Comparison of ENCODE assay signal across 28 cellular contexts in genomic region chr7:121163699-121164098, GRCh38.
DNase-seq lines count a peak whose midpoint lies in the region; ATAC-seq and TF ChIP-seq lines count a peak whose summit lies in the region.
"Had no signal": no experiment of that assay in that cellular context is flagged by ENCODE, and none has a peak within 500 bp of the region (broad histone marks: within the 10 kb centered on the region; RNA-seq: fewer than 3 reads in every experiment).

No MANE protein-coding gene starts in this region.

- H3K4me1 Mint-ChIP-seq in memory B cell (peaks cover 33% of the 10 kb centered on the region), natural killer cell (no peaks in the 10 kb centered on the region)
- H3K4me1 Mint-ChIP-seq: immature natural killer cell had no signal

- H3K27ac Mint-ChIP-seq in memory B cell (peak overlapping the region; percentile 28), natural killer cell (no peak overlapping the region)
- H3K27ac Mint-ChIP-seq: activated naive CD4-positive, alpha-beta T cell treated with anti-CD3 and anti-CD28 coated beads for 36 hours; GM23338; immature natural killer cell had no signal

- H3K4me3 Mint-ChIP-seq in memory B cell, result no peak overlapping the region
- H3K4me3 Mint-ChIP-seq in natural killer cell, result no peak overlapping the region
- H3K4me3 Mint-ChIP-seq: activated naive CD4-positive, alpha-beta T cell treated with anti-CD3 and anti-CD28 coated beads for 36 hours; GM23338; immature natural killer cell had no signal

- H3K9me3 Mint-ChIP-seq in memory B cell, result no peaks in the 10 kb centered on the region
- H3K9me3 Mint-ChIP-seq in natural killer cell, result no peaks in the 10 kb centered on the region
- H3K9me3 Mint-ChIP-seq: activated naive CD4-positive, alpha-beta T cell treated with anti-CD3 and anti-CD28 coated beads for 36 hours; GM23338; immature natural killer cell had no signal

- no peaks in the 10 kb centered on the region for H3K4me1 ChIP-seq in DND-41 (ENCODE audit: insufficient read depth, low read length)
- H3K4me1 ChIP-seq: colonic mucosa had no signal

- H3K27me3 Mint-ChIP-seq in memory B cell, result no peaks in the 10 kb centered on the region
- peaks cover 11 to 14% of the 10 kb centered on the region in 2 donors for H3K27me3 Mint-ChIP-seq in natural killer cell (ENCODE audit: low read depth in 2 of 2)

- no peak overlapping the region for H3K4me3 ChIP-seq in DND-41 (ENCODE audit: low read depth in 1 of 2, low read length in 2 of 2)
- H3K4me3 ChIP-seq: colonic mucosa, gastrocnemius medialis, GM23338, hepatocyte, SK-N-MC, smooth muscle cell had no signal

- no peak for TF ChIP-seq CTCF in DND-41 (IDR thresholded peaks at IDR 0.05; ENCODE audit: borderline replicate concordance, extremely low read depth, low read length, poor library complexity, severe bottlenecking)
- no peak for TF ChIP-seq CTCF in natural killer cell (IDR thresholded peaks at IDR 0.05)

- DNase-seq in DND-41 (no peak), HS-27A (ENCODE audit: low read depth) (peak; percentile 1), RKO (ENCODE audit: low spot score) (peak; percentile 21), memory B cell (ENCODE audit: low spot score in 2 of 2) (no peak), NCI-H1417 (lab: John Stamatoyannopoulos, UW) (no peak), NCI-H82 treated with DMSO at 0.1 percent for 48 hours (lab: John Stamatoyannopoulos, UW; ENCODE audit: unreplicated experiment) (no peak), natural killer cell (no peak)
- DNase-seq: activated CD4-positive, alpha-beta T cell treated with anti-CD3 and anti-CD28 coated beads, Interleukin-2, amount 50 U/mL, for 1 hour; activated naive CD4-positive, alpha-beta T cell treated with anti-CD3 and anti-CD28 coated beads for 36 hours; brain microvascular endothelial cell; Calu3; colonic mucosa; effector memory CD4-positive, alpha-beta T cell; gastrocnemius medialis; immature natural killer cell; NCI-H1092 treated with DMSO at 0.1 percent for 48 hours; NCI-H2081 treated with DMSO at 0.1 percent for 48 hours; NCI-H446; retina; substantia nigra; T-helper 2 cell had no signal

- H3K36me3 ChIP-seq in DND-41 (ENCODE audit: insufficient read depth, low read length), result no peaks in the 10 kb centered on the region
- H3K36me3 ChIP-seq: brain microvascular endothelial cell, colonic mucosa, gastrocnemius medialis had no signal

- no peak for ATAC-seq in DND-41 (ENCODE audit: insufficient read depth, low read depth)
- no peak for ATAC-seq in memory B cell (ENCODE audit: low read depth)
- ATAC-seq in natural killer cell, result no peak
- ATAC-seq: gastrocnemius medialis, GM23338 had no signal

- no peaks in the 10 kb centered on the region for H3K27me3 ChIP-seq in DND-41 (ENCODE audit: insufficient read depth, low read length, poor library complexity)
- H3K27me3 ChIP-seq: brain microvascular endothelial cell, colonic mucosa, gastrocnemius medialis, hepatocyte had no signal

- H3K4me2 ChIP-seq in DND-41 (ENCODE audit: insufficient read depth, low read length), result no peak overlapping the region
- H3K4me2 ChIP-seq: GM23338, hepatocyte, KMS-11, smooth muscle cell had no signal

- no peak overlapping the region for H3K27ac ChIP-seq in DND-41 (ENCODE audit: low read length)
- H3K27ac ChIP-seq: brain microvascular endothelial cell, C4-2B, colonic mucosa, hepatocyte, KMS-11, RWPE1, SK-N-MC had no signal

- H3K9ac ChIP-seq in DND-41 (ENCODE audit: low read depth, low read length), result no peak overlapping the region
- H3K9ac ChIP-seq: KMS-11 had no signal

- 0 out of 2 replicates have a peak overlapping the region, but pooled peaks have one; percentile 29 for H2AFZ ChIP-seq in DND-41 (ENCODE audit: low read depth, low read length)
- H2AFZ ChIP-seq: hepatocyte had no signal

- H3K9me3 ChIP-seq in DND-41 (ENCODE audit: insufficient read depth, low read length, severe bottlenecking), result no peaks in the 10 kb centered on the region
- H3K9me3 ChIP-seq: colonic mucosa, gastrocnemius medialis had no signal

- H3K36me3 Mint-ChIP-seq in memory B cell, result peaks cover 18% of the 10 kb centered on the region
- no peaks in the 10 kb centered on the region for H3K36me3 Mint-ChIP-seq in natural killer cell
- H3K36me3 Mint-ChIP-seq: immature natural killer cell had no signal

- intact Hi-C loops in natural killer cell (cut with micrococcal nuclease), result no loop called here

- no peaks in the 10 kb centered on the region for H4K20me1 ChIP-seq in DND-41 (ENCODE audit: insufficient read depth, low read length)

- H3K79me2 ChIP-seq in DND-41 (ENCODE audit: insufficient read depth, low read length), result no peaks in the 10 kb centered on the region
- H3K79me2 ChIP-seq: hepatocyte had no signal

Comparison
In these comparisons a context has a peak if more than half of its experiments do, and no peak if none do; other contexts are left out.
1. DNase-seq: peak in HS-27A (single experiment) and RKO (single experiment); none in DND-41 (single experiment), memory B cell (0 of 2), NCI-H1417 (0 of 3), NCI-H82 treated with DMSO at 0.1 percent for 48 hours (single experiment) and natural killer cell (single experiment).